23 cellular contexts compared by ENCODE assay signal in the genomic region with DNA sequence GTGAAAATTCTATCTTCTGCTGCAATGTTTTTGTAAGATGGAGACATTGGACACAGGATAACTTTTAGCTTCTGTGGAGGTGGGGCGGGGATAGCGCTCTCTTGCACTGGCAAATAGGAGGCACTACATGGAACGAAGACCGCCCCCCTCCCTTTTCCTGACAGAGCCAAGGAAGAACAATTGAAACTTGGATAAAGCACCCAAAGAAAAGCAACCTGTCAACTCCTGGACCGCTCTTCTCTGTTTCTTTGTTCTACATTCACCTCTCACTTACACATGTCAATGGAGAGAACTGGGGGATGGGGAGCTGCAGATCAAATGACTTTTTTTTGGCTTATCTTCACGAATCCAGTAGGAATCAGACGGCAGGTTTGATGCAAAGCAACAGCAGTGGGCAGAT.
"Had no signal": no experiment of that assay in that cellular context is flagged by ENCODE, and none has a peak within 500 bp of the region (broad histone marks: within the 10 kb centered on the region; RNA-seq: fewer than 3 reads in every experiment).

No MANE protein-coding gene starts in this region.

- H3K36me3 ChIP-seq: cardiac muscle cell, SJSA1 had no signal

- H3K27me3 Mint-ChIP-seq: activated naive CD8-positive, alpha-beta T cell; activated T-cell treated with anti-CD3 and anti-CD28 coated beads, Interleukin-2, amount 50 U/mL, for 24 hours; brain had no signal

- ATAC-seq: activated CD8-positive, alpha-beta T cell treated with anti-CD3 and anti-CD28 coated beads, Interleukin-2, amount 10 ng/mL, durations not matched to agents 7 days and 5 days; PC-3 had no signal

- H3K4me1 Mint-ChIP-seq: brain had no signal

- H3K27ac ChIP-seq: cardiac muscle cell, SJSA1 had no signal

- H3K4me1 ChIP-seq: SJSA1 had no signal

- H3K4me3 ChIP-seq: cardiac muscle cell, SJSA1 had no signal

- H3K27ac Mint-ChIP-seq: activated CD8-positive, alpha-beta T cell treated with anti-CD3 and anti-CD28 coated beads, Interleukin-2, amount 10 ng/mL, durations not matched to agents 7 days and 5 days; activated naive CD8-positive, alpha-beta T cell; activated T-cell treated with anti-CD3 and anti-CD28 coated beads, Interleukin-2, amount 50 U/mL, for 24 hours; activated T-helper 1 cell treated with anti-CD3 and anti-CD28 coated beads, Interleukin-12 subunit alpha, Interleukin-12 subunit beta, Interleukin-2, Interleukin-4 antibody, amounts not matched to agents 30 ng/mL and 10 ng/mL and 1 ng/mL, durations not matched to agents 14 hours and 24 hours and 36 hours; brain; T-helper 1 cell treated with Interleukin-12 subunit alpha and Interleukin-12 subunit beta and Interleukin-4 antibody, amounts not matched to agents 30 μg/mL and 1 μg/mL, for 36 hours had no signal

- H3K36me3 Mint-ChIP-seq: activated naive CD8-positive, alpha-beta T cell; brain had no signal

- DNase-seq: activated CD4-positive, alpha-beta T cell treated with anti-CD3 and anti-CD28 coated beads for 48 hours; activated CD4-positive, alpha-beta T cell treated with anti-CD3 and anti-CD28 coated beads, Interleukin-2, amount 50 U/mL, for 4 hours; activated CD4-positive, CD25-positive, alpha-beta regulatory T cell treated with anti-CD3 and anti-CD28 coated beads, Interleukin-2, amount 50 U/mL, for 72 hours; activated CD8-positive, alpha-beta T cell treated with anti-CD3 and anti-CD28 coated beads, Interleukin-2, amount 10 ng/mL, durations not matched to agents 7 days and 5 days; activated effector memory CD4-positive, alpha-beta T cell treated with Interleukin-2 at 50 U/mL for 16 hours; activated naive CD4-positive, alpha-beta T cell treated with Interleukin-2 at 50 U/mL for 16 hours; activated T-cell treated with anti-CD3 and anti-CD28 coated beads, Interleukin-2, amount 50 U/mL, for 24 hours; amygdala; cerebellar nuclear complex; NCI-H1048; NCI-H146; NCI-H187 treated with DMSO at 0.1 percent for 48 hours; NCI-H2081 treated with DMSO at 0.1 percent for 48 hours; NCI-H446; NCI-H524; PC-3; SHP77 had no signal

- H3K9me3 Mint-ChIP-seq: activated T-cell treated with anti-CD3 and anti-CD28 coated beads, Interleukin-2, amount 50 U/mL, for 24 hours; activated T-helper 1 cell treated with anti-CD3 and anti-CD28 coated beads, Interleukin-12 subunit alpha, Interleukin-12 subunit beta, Interleukin-2, Interleukin-4 antibody, amounts not matched to agents 30 ng/mL and 10 ng/mL and 1 ng/mL, durations not matched to agents 14 hours and 24 hours and 36 hours; T-helper 1 cell treated with Interleukin-12 subunit alpha and Interleukin-12 subunit beta and Interleukin-4 antibody, amounts not matched to agents 30 μg/mL and 1 μg/mL, for 36 hours had no signal

- H3K27me3 ChIP-seq: cardiac muscle cell, SJSA1 had no signal

- H3K4me3 Mint-ChIP-seq: activated CD8-positive, alpha-beta T cell treated with anti-CD3 and anti-CD28 coated beads, Interleukin-2, amount 10 ng/mL, durations not matched to agents 7 days and 5 days; activated naive CD8-positive, alpha-beta T cell; activated T-cell treated with anti-CD3 and anti-CD28 coated beads, Interleukin-2, amount 50 U/mL, for 24 hours; activated T-helper 1 cell treated with anti-CD3 and anti-CD28 coated beads, Interleukin-12 subunit alpha, Interleukin-12 subunit beta, Interleukin-2, Interleukin-4 antibody, amounts not matched to agents 30 ng/mL and 10 ng/mL and 1 ng/mL, durations not matched to agents 14 hours and 24 hours and 36 hours; brain; T-helper 1 cell treated with Interleukin-12 subunit alpha and Interleukin-12 subunit beta and Interleukin-4 antibody, amounts not matched to agents 30 μg/mL and 1 μg/mL, for 36 hours had no signal

- H3K9me3 ChIP-seq: SJSA1 had no signal
